ENCODE assay signal across 10 cellular contexts in genomic region chr9:79858509-79858908, GRCh38.
DNase-seq lines count a peak whose midpoint lies in the region; FAIRE-seq and TF ChIP-seq lines count a peak whose summit lies in the region.
"Had no signal": no experiment of that assay in that cellular context is flagged by ENCODE, and none has a peak within 500 bp of the region (broad histone marks: within the 10 kb centered on the region; RNA-seq: fewer than 3 reads in every experiment).

No MANE protein-coding gene starts in this region.

- no peaks in the 10 kb centered on the region for H3K4me1 ChIP-seq in breast epithelium

- POLR2A ChIA-PET in MCF 10A (lab: Yijun Ruan, JAX), result no interaction called here

- H3K36me3 ChIP-seq in breast epithelium, result no peaks in the 10 kb centered on the region

- H3K4me1 Mint-ChIP-seq in MCF 10A (ENCODE audit: insufficient read depth, unreplicated experiment), result peaks cover 7% of the 10 kb centered on the region
- H3K4me1 Mint-ChIP-seq in type B pancreatic cell (ENCODE audit: unreplicated experiment), result no peaks in the 10 kb centered on the region

- DNase-seq in MCF 10A (ENCODE audit: unreplicated experiment) (peak; percentile 42), breast epithelium (ENCODE audit: low spot score in 2 of 2) (no peak), LoVo (ENCODE audit: low spot score) (peak; percentile 61), dorsolateral prefrontal cortex (no peak), urothelium cell line (ENCODE audit: low spot score) (peak; percentile 15), cerebellar nuclear complex (lab: John Stamatoyannopoulos, UW) (no peak), type B pancreatic cell (ENCODE audit: extremely low spot score, unreplicated experiment) (no peak), NCI-H1694 treated with DMSO at 0.1 percent for 48 hours (lab: John Stamatoyannopoulos, UW) (no peak)
- DNase-seq: activated CD4-positive, CD25-positive, alpha-beta regulatory T cell had no signal

- no peak overlapping the region for H3K4me3 ChIP-seq in breast epithelium
- peak overlapping the region in 48 of 59 donors; percentile 2 to 55 (median 36) for H3K4me3 ChIP-seq in dorsolateral prefrontal cortex

- H3K27me3 ChIP-seq in breast epithelium, result no peaks in the 10 kb centered on the region
- no peaks in the 10 kb centered on the region for H3K27me3 ChIP-seq in dorsolateral prefrontal cortex

- intact Hi-C loops in MCF 10A (cut with micrococcal nuclease) (no loop called here), breast epithelium (cut with DNase I; ENCODE audit: low total_unique reads) (no loop called here), dorsolateral prefrontal cortex (cut with DNase I) (no loop called here)

- H3K9me3 Mint-ChIP-seq in MCF 10A (ENCODE audit: unreplicated experiment) (no peaks in the 10 kb centered on the region), type B pancreatic cell (peaks cover 5% of the 10 kb centered on the region)

- peaks cover 0 to under 1% of the 10 kb centered on the region in 2 donors for H3K9me3 ChIP-seq in breast epithelium

- CTCF ChIA-PET in MCF 10A (lab: Yijun Ruan, JAX), result interaction anchor here (0.7 kb wide), 1 partner anchor 50 kb away, joined by 4 read pairs; no protein-coding TSS in a partner anchor

- FAIRE-seq in urothelium cell line (lab: Jason Lieb, UNC), result no peak
- FAIRE-seq: islet of Langerhans had no signal

- no peak for TF ChIP-seq POLR2A in breast epithelium (IDR thresholded peaks at IDR 0.05)

- TF ChIP-seq CTCF in MCF 10A (IDR thresholded peaks at IDR 0.05; ENCODE audit: unreplicated experiment) (no peak), breast epithelium (IDR thresholded peaks at IDR 0.05) (no peak), dorsolateral prefrontal cortex (IDR thresholded peaks at IDR 0.05 in 54 of 56, conservative IDR thresholded peaks at IDR 0.05 in 2 of 56; ENCODE audit: low read depth in 1 of 56, partially characterized antibody in 56 of 56) (no peak), type B pancreatic cell (conservative IDR thresholded peaks at IDR 0.05) (no peak)

- no TSS peak for BruUV-seq in MCF 10A (replicated peaks; lab: Mats Ljungman, UMichigan)

- peak overlapping the region; percentile 35 for H3K4me3 Mint-ChIP-seq in MCF 10A (ENCODE audit: unreplicated experiment)
- H3K4me3 Mint-ChIP-seq in type B pancreatic cell, result no peak overlapping the region

- no peaks in the 10 kb centered on the region for H3K36me3 Mint-ChIP-seq in MCF 10A (ENCODE audit: insufficient read depth, unreplicated experiment)
- H3K36me3 Mint-ChIP-seq in type B pancreatic cell, result no peaks in the 10 kb centered on the region

- H3K27ac ChIP-seq in breast epithelium (no peak overlapping the region), dorsolateral prefrontal cortex (no peak overlapping the region)

- H3K27ac Mint-ChIP-seq in MCF 10A (ENCODE audit: low read depth, unreplicated experiment) (no peak overlapping the region), type B pancreatic cell (no peak overlapping the region)

- H3K27me3 Mint-ChIP-seq in MCF 10A (ENCODE audit: insufficient read depth, unreplicated experiment), result no peaks in the 10 kb centered on the region
- H3K27me3 Mint-ChIP-seq in type B pancreatic cell, result no peaks in the 10 kb centered on the region

Comparison
In these comparisons a context has a peak if more than half of its experiments do, and no peak if none do; other contexts are left out.
1. DNase-seq: peak in MCF 10A (single experiment), LoVo (single experiment) and urothelium cell line (single experiment); none in breast epithelium (0 of 2), dorsolateral prefrontal cortex (0 of 10), cerebellar nuclear complex (0 of 2), type B pancreatic cell (single experiment) and NCI-H1694 treated with DMSO at 0.1 percent for 48 hours (single experiment).
2. H3K4me3 ChIP-seq: peak in dorsolateral prefrontal cortex (48 of 59); none in breast epithelium (0 of 3).